Comparison of ENCODE assay signal across 20 cellular contexts in the genomic region with DNA sequence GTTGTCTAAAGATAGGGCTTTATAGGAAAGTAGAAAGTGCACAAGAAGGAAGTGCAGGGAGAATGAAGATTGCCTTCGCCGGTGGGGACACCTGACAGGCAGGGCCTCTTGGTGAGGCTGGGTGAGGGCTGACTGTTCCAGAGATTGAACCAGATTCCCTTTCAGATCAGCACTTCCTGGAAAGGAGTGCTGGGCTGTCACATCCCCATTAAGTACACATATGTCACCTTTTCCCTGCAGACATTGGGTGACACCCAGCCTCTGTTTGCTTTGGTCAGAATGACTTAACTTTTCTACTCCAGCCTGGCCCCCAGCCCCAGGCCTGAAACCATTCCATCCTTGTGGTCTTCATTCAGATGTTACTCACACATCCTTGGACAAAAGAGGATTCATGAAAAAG. TPM values are rescaled to one million over a fixed set of nuclear protein-coding genes. Genes with fewer than 3 reads are reported as not detected.
DNase-seq lines count a peak whose midpoint lies in the region; ATAC-seq lines count a peak whose summit lies in the region.
"Had no signal": no experiment of that assay in that cellular context is flagged by ENCODE, and none has a peak within 500 bp of the region (broad histone marks: within the 10 kb centered on the region; RNA-seq: fewer than 3 reads in every experiment).

No MANE protein-coding gene starts in this region.

- WGBS in urinary bladder: 73% methylated on average over 2 of the region's 2 CpGs

- H3K27ac Mint-ChIP-seq in activated CD8-positive, alpha-beta memory T cell treated with anti-CD3 and anti-CD28 coated beads, Interleukin-2, amount 10 ng/mL, durations not matched to agents 7 days and 5 days: no peak overlapping the region
- H3K27ac Mint-ChIP-seq in memory B cell: peak overlapping the region; percentile 9

- peaks cover under 1% of the 10 kb centered on the region for H3K27me3 Mint-ChIP-seq in activated CD8-positive, alpha-beta memory T cell treated with anti-CD3 and anti-CD28 coated beads, Interleukin-2, amount 10 ng/mL, durations not matched to agents 7 days and 5 days
- no peaks in the 10 kb centered on the region for H3K27me3 Mint-ChIP-seq in memory B cell

- CTCF ChIA-PET in activated CD8-positive, alpha-beta memory T cell treated with anti-CD3 and anti-CD28 coated beads, Interleukin-2, amount 10 ng/mL, durations not matched to agents 7 days and 5 days (lab: Charles Lee): no interaction called here

- no peak overlapping the region for H3K4me3 ChIP-seq in urinary bladder (ENCODE audit: low read depth, low read length)
- H3K4me3 ChIP-seq: adrenal gland, smooth muscle cell had no signal

- H3K27ac ChIP-seq in caudate nucleus (ENCODE audit: low read depth, low read length) (peak overlapping the region; percentile 94), urinary bladder (ENCODE audit: low read depth) (peak overlapping the region; percentile 90)
- H3K27ac ChIP-seq: adrenal gland, parathyroid adenoma had no signal

- H3K4me3 Mint-ChIP-seq in activated CD8-positive, alpha-beta memory T cell treated with anti-CD3 and anti-CD28 coated beads, Interleukin-2, amount 10 ng/mL, durations not matched to agents 7 days and 5 days: no peak overlapping the region
- H3K4me3 Mint-ChIP-seq in memory B cell: no peak overlapping the region

- peak; percentile 36 for DNase-seq in activated CD8-positive, alpha-beta memory T cell treated with anti-CD3 and anti-CD28 coated beads, Interleukin-2, amount 50 U/mL, for 48 hours
- no peak for DNase-seq in activated CD8-positive, alpha-beta memory T cell treated with anti-CD3 and anti-CD28 coated beads, Interleukin-2, amount 10 ng/mL, durations not matched to agents 7 days and 5 days
- DNase-seq in caudate nucleus (lab: John Stamatoyannopoulos, UW) (no peak), memory B cell (ENCODE audit: low spot score in 2 of 2) (no peak), superior temporal gyrus (ENCODE audit: extremely low spot score) (no peak), NCI-H1105 treated with DMSO at 0.1 percent for 48 hours (lab: John Stamatoyannopoulos, UW) (no peak)
- DNase-seq: activated effector memory CD4-positive, alpha-beta T cell treated with Interleukin-2 at 50 U/mL for 16 hours; adrenal gland; central memory CD4-positive, alpha-beta T cell; H7; kidney glomerular epithelial cell; naive B cell had no signal

- H3K4me1 Mint-ChIP-seq in activated CD8-positive, alpha-beta memory T cell treated with anti-CD3 and anti-CD28 coated beads, Interleukin-2, amount 10 ng/mL, durations not matched to agents 7 days and 5 days: peaks cover 4% of the 10 kb centered on the region
- H3K4me1 Mint-ChIP-seq in memory B cell: no peaks in the 10 kb centered on the region
- H3K4me1 Mint-ChIP-seq: naive B cell had no signal

- H3K36me3 Mint-ChIP-seq in activated CD8-positive, alpha-beta memory T cell treated with anti-CD3 and anti-CD28 coated beads, Interleukin-2, amount 10 ng/mL, durations not matched to agents 7 days and 5 days: no peaks in the 10 kb centered on the region
- H3K36me3 Mint-ChIP-seq in memory B cell: no peaks in the 10 kb centered on the region
- H3K36me3 Mint-ChIP-seq: naive B cell had no signal

- no peak for ATAC-seq in activated CD8-positive, alpha-beta memory T cell treated with anti-CD3 and anti-CD28 coated beads, Interleukin-2, amount 10 ng/mL, durations not matched to agents 7 days and 5 days
- no peak for ATAC-seq in memory B cell (ENCODE audit: low read depth)
- no peak for ATAC-seq in HG03280 (IDR thresholded peaks at IDR 0.05; ENCODE audit: unreplicated experiment)
- ATAC-seq: activated CD4-positive, CD25-positive, alpha-beta regulatory T cell treated with anti-CD3 and anti-CD28 coated beads, Interleukin-2, amount 50 U/mL, for 24 hours; Right ventricle myocardium inferior had no signal

- no peaks in the 10 kb centered on the region for H3K36me3 ChIP-seq in urinary bladder (ENCODE audit: insufficient read depth)
- H3K36me3 ChIP-seq: adrenal gland had no signal

- H3K4me1 ChIP-seq in urinary bladder (ENCODE audit: insufficient read depth): peaks cover 2% of the 10 kb centered on the region
- H3K4me1 ChIP-seq: adrenal gland, parathyroid adenoma had no signal

- H3K9me3 Mint-ChIP-seq in activated CD8-positive, alpha-beta memory T cell treated with anti-CD3 and anti-CD28 coated beads, Interleukin-2, amount 10 ng/mL, durations not matched to agents 7 days and 5 days (ENCODE audit: low read depth): no peaks in the 10 kb centered on the region
- no peaks in the 10 kb centered on the region for H3K9me3 Mint-ChIP-seq in memory B cell
- H3K9me3 Mint-ChIP-seq: naive B cell had no signal

RNA-seq across cellular contexts. Expression of a gene that starts 7.4 kb away (rescaled TPM):
- total RNA-seq in activated CD8-positive, alpha-beta memory T cell treated with anti-CD3 and anti-CD28 coated beads, Interleukin-2, amount 10 ng/mL, durations not matched to agents 7 days and 5 days: 10 to 100 TPM in 1 of 2 experiments, 1 to 10 TPM in 1; 4.4 to 11.5 TPM
- total RNA-seq in urinary bladder: 7.2 TPM
- 48.3 TPM for polyA plus RNA-seq in urinary bladder

RNA-seq across cellular contexts. Expression of a gene that starts 24.8 kb away (rescaled TPM):
- under 1 TPM in 1 of 2 experiments, not detected in 1; 0.42 TPM for total RNA-seq in activated CD8-positive, alpha-beta memory T cell treated with anti-CD3 and anti-CD28 coated beads, Interleukin-2, amount 10 ng/mL, durations not matched to agents 7 days and 5 days
- 0.48 TPM for total RNA-seq in urinary bladder
- polyA plus RNA-seq in urinary bladder: 0.65 TPM
- total RNA-seq: A172 had no signal

RNA-seq across cellular contexts. Expression of a gene that starts 28.4 kb away (rescaled TPM):
- under 1 TPM; 0.26 to 0.67 TPM for total RNA-seq in activated CD8-positive, alpha-beta memory T cell treated with anti-CD3 and anti-CD28 coated beads, Interleukin-2, amount 10 ng/mL, durations not matched to agents 7 days and 5 days
- total RNA-seq in urinary bladder: 0.26 TPM
- 0.65 TPM for polyA plus RNA-seq in urinary bladder
- total RNA-seq: fibroblast of villous mesenchyme had no signal

RNA-seq across cellular contexts. Expression of a gene that starts 28.6 kb away (rescaled TPM):
- total RNA-seq in activated CD8-positive, alpha-beta memory T cell treated with anti-CD3 and anti-CD28 coated beads, Interleukin-2, amount 10 ng/mL, durations not matched to agents 7 days and 5 days: 100 to 1,000 TPM; 344 to 446 TPM
- 85.7 TPM for total RNA-seq in urinary bladder
- polyA plus RNA-seq in urinary bladder: 257 TPM

RNA-seq across cellular contexts. Expression of a gene that starts 35.6 kb away (rescaled TPM):
- 1 to 10 TPM; 2.7 to 6.0 TPM for total RNA-seq in activated CD8-positive, alpha-beta memory T cell treated with anti-CD3 and anti-CD28 coated beads, Interleukin-2, amount 10 ng/mL, durations not matched to agents 7 days and 5 days
- total RNA-seq in urinary bladder: 3.0 TPM
- polyA plus RNA-seq in urinary bladder: 5.6 TPM
